ENCODE assay signal across 15 cellular contexts in genomic region chr2:122028371-122029102, GRCh38.
DNase-seq lines count a peak whose midpoint lies in the region; ATAC-seq, FAIRE-seq and TF ChIP-seq lines count a peak whose summit lies in the region.
"Had no signal": no experiment of that assay in that cellular context is flagged by ENCODE, and none has a peak within 500 bp of the region (broad histone marks: within the 10 kb centered on the region; RNA-seq: fewer than 3 reads in every experiment).

No MANE protein-coding gene starts in this region.

- H3K4me3 Mint-ChIP-seq in activated CD8-positive, alpha-beta memory T cell treated with anti-CD3 and anti-CD28 coated beads, Interleukin-2, amount 10 ng/mL, durations not matched to agents 7 days and 5 days, result no peak overlapping the region
- H3K4me3 Mint-ChIP-seq: activated CD4-positive, alpha-beta memory T cell treated with anti-CD3 and anti-CD28 coated beads, Interleukin-2, amount 10 ng/mL, durations not matched to agents 7 days and 5 days; activated naive CD8-positive, alpha-beta T cell; CD4-positive, alpha-beta memory T cell had no signal

- peaks cover 6% of the 10 kb centered on the region for H3K4me1 Mint-ChIP-seq in activated CD8-positive, alpha-beta memory T cell treated with anti-CD3 and anti-CD28 coated beads, Interleukin-2, amount 10 ng/mL, durations not matched to agents 7 days and 5 days
- H3K4me1 Mint-ChIP-seq: activated CD4-positive, alpha-beta memory T cell treated with anti-CD3 and anti-CD28 coated beads, Interleukin-2, amount 10 ng/mL, durations not matched to agents 7 days and 5 days; CD4-positive, alpha-beta memory T cell had no signal

- ATAC-seq in left lung (peak; percentile 73), GM18867 (IDR thresholded peaks at IDR 0.05; ENCODE audit: unreplicated experiment) (no peak)
- no peak for ATAC-seq in activated CD8-positive, alpha-beta memory T cell treated with anti-CD3 and anti-CD28 coated beads, Interleukin-2, amount 10 ng/mL, durations not matched to agents 7 days and 5 days

- no peaks in the 10 kb centered on the region for H3K36me3 ChIP-seq in KOPT-K1 (ENCODE audit: insufficient read depth, low read length)
- no peaks in the 10 kb centered on the region for H3K36me3 ChIP-seq in bronchial epithelial cell (ENCODE audit: control insufficient read depth, insufficient read depth, low read length)
- no peaks in the 10 kb centered on the region for H3K36me3 ChIP-seq in left lung
- H3K36me3 ChIP-seq: vagina had no signal

- no peaks in the 10 kb centered on the region for H3K36me3 Mint-ChIP-seq in activated CD8-positive, alpha-beta memory T cell treated with anti-CD3 and anti-CD28 coated beads, Interleukin-2, amount 10 ng/mL, durations not matched to agents 7 days and 5 days
- H3K36me3 Mint-ChIP-seq: activated naive CD8-positive, alpha-beta T cell; CD4-positive, alpha-beta memory T cell had no signal

- peak; percentile 63 for DNase-seq in AG09309 (ENCODE audit: low read depth)
- DNase-seq in bronchial epithelial cell (ENCODE audit: low read depth), result peak; percentile 61
- no peak for DNase-seq in left lung
- DNase-seq in activated CD8-positive, alpha-beta memory T cell treated with anti-CD3 and anti-CD28 coated beads, Interleukin-2, amount 10 ng/mL, durations not matched to agents 7 days and 5 days, result no peak
- DNase-seq in NCI-H146 (lab: John Stamatoyannopoulos, UW), result no peak
- DNase-seq in DMS53 treated with DMSO at 0.1 percent for 48 hours (lab: John Stamatoyannopoulos, UW; ENCODE audit: unreplicated experiment), result no peak
- DNase-seq: activated CD4-positive, alpha-beta memory T cell treated with anti-CD3 and anti-CD28 coated beads, Interleukin-2, amount 10 ng/mL, durations not matched to agents 7 days and 5 days; CD4-positive, alpha-beta memory T cell; hippocampal formation; NCI-H1105 treated with DMSO at 0.1 percent for 48 hours; T-helper 1 cell had no signal

- H3K27me3 ChIP-seq in bronchial epithelial cell (ENCODE audit: control insufficient read depth, insufficient read depth, low read length), result no peaks in the 10 kb centered on the region
- peaks cover 0 to 5% of the 10 kb centered on the region in 2 donors for H3K27me3 ChIP-seq in left lung
- H3K27me3 ChIP-seq: vagina had no signal

- CTCF ChIA-PET in activated CD8-positive, alpha-beta memory T cell treated with anti-CD3 and anti-CD28 coated beads, Interleukin-2, amount 10 ng/mL, durations not matched to agents 7 days and 5 days (lab: Charles Lee), result no interaction called here

- no peak for FAIRE-seq in bronchial epithelial cell (lab: Jason Lieb, UNC)

- intact Hi-C loops in left lung (cut with DNase I), result no loop called here

- peaks cover 0 to 8% of the 10 kb centered on the region in 2 donors for H3K4me1 ChIP-seq in left lung
- H3K4me1 ChIP-seq: vagina had no signal

- no peak overlapping the region for H3K27ac Mint-ChIP-seq in activated CD8-positive, alpha-beta memory T cell treated with anti-CD3 and anti-CD28 coated beads, Interleukin-2, amount 10 ng/mL, durations not matched to agents 7 days and 5 days
- H3K27ac Mint-ChIP-seq: activated CD4-positive, alpha-beta memory T cell treated with anti-CD3 and anti-CD28 coated beads, Interleukin-2, amount 10 ng/mL, durations not matched to agents 7 days and 5 days; activated naive CD8-positive, alpha-beta T cell; CD4-positive, alpha-beta memory T cell had no signal

- H3K9me3 Mint-ChIP-seq in activated CD8-positive, alpha-beta memory T cell treated with anti-CD3 and anti-CD28 coated beads, Interleukin-2, amount 10 ng/mL, durations not matched to agents 7 days and 5 days (ENCODE audit: low read depth), result no peaks in the 10 kb centered on the region
- H3K9me3 Mint-ChIP-seq: activated CD4-positive, alpha-beta memory T cell treated with anti-CD3 and anti-CD28 coated beads, Interleukin-2, amount 10 ng/mL, durations not matched to agents 7 days and 5 days had no signal

- H3K9me3 ChIP-seq in KOPT-K1 (ENCODE audit: insufficient read depth, low read length, poor library complexity, severe bottlenecking), result no peaks in the 10 kb centered on the region
- H3K9me3 ChIP-seq in left lung, result no peaks in the 10 kb centered on the region
- H3K9me3 ChIP-seq: vagina had no signal

- H3K27ac ChIP-seq in KOPT-K1 (ENCODE audit: low read depth, low read length, poor library complexity, severe bottlenecking) (peak overlapping the region; percentile 55), left lung (no peak overlapping the region)
- H3K27ac ChIP-seq: vagina had no signal

- H3K4me3 ChIP-seq in AG09309 (ENCODE audit: control insufficient read depth, low read depth, low read length) (no peak overlapping the region), bronchial epithelial cell (ENCODE audit: low read depth, low read length) (no peak overlapping the region), left lung (no peak overlapping the region)
- H3K4me3 ChIP-seq: vagina had no signal

- peaks cover 4% of the 10 kb centered on the region for H3K27me3 Mint-ChIP-seq in activated CD8-positive, alpha-beta memory T cell treated with anti-CD3 and anti-CD28 coated beads, Interleukin-2, amount 10 ng/mL, durations not matched to agents 7 days and 5 days

- TF ChIP-seq CTCF in AG09309 (IDR thresholded peaks at IDR 0.05; ENCODE audit: control insufficient read depth, insufficient read depth, low read depth, low read length, missing control alignments) (no peak), bronchial epithelial cell (IDR thresholded peaks at IDR 0.05; ENCODE audit: insufficient read depth, low read length, severe bottlenecking) (no peak), left lung (IDR thresholded peaks at IDR 0.05) (no peak)

Comparison
In these comparisons a context has a peak if more than half of its experiments do, and no peak if none do; other contexts are left out.
1. DNase-seq: peak in AG09309 (single experiment) and bronchial epithelial cell (single experiment); none in left lung (0 of 2), activated CD8-positive, alpha-beta memory T cell treated with anti-CD3 and anti-CD28 coated beads, Interleukin-2, amount 10 ng/mL, durations not matched to agents 7 days and 5 days (single experiment), NCI-H146 (single experiment) and DMS53 treated with DMSO at 0.1 percent for 48 hours (single experiment).